1 cellular context compared by ENCODE assay signal in the genomic region with DNA sequence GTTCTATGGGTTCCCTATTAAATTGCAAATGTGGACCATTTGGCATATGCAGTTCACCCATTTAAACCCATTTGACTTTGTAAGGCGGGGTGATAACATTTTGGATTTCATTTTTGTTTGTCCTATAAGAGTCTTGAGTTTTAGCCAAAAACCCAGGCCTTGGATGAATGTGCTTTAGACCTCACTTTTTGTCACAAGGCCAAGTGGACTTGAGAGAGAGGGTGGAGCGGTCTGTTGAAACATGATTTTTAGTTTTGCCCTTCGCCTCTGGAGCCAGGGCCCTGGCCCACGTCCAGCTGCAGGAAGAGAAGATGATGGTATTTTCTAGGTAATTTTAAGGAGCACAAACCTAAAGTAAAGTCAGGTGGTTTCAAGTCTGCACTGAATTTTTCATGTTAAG.
TF ChIP-seq lines count a peak whose summit lies in the region.

No MANE protein-coding gene starts in this region.

TF ChIP-seq in GM23338, 12 proteins besides CTCF, POLR2A, EP300 and RAD21 (continued from another document):
- TF ChIP-seq, protein P1, sequence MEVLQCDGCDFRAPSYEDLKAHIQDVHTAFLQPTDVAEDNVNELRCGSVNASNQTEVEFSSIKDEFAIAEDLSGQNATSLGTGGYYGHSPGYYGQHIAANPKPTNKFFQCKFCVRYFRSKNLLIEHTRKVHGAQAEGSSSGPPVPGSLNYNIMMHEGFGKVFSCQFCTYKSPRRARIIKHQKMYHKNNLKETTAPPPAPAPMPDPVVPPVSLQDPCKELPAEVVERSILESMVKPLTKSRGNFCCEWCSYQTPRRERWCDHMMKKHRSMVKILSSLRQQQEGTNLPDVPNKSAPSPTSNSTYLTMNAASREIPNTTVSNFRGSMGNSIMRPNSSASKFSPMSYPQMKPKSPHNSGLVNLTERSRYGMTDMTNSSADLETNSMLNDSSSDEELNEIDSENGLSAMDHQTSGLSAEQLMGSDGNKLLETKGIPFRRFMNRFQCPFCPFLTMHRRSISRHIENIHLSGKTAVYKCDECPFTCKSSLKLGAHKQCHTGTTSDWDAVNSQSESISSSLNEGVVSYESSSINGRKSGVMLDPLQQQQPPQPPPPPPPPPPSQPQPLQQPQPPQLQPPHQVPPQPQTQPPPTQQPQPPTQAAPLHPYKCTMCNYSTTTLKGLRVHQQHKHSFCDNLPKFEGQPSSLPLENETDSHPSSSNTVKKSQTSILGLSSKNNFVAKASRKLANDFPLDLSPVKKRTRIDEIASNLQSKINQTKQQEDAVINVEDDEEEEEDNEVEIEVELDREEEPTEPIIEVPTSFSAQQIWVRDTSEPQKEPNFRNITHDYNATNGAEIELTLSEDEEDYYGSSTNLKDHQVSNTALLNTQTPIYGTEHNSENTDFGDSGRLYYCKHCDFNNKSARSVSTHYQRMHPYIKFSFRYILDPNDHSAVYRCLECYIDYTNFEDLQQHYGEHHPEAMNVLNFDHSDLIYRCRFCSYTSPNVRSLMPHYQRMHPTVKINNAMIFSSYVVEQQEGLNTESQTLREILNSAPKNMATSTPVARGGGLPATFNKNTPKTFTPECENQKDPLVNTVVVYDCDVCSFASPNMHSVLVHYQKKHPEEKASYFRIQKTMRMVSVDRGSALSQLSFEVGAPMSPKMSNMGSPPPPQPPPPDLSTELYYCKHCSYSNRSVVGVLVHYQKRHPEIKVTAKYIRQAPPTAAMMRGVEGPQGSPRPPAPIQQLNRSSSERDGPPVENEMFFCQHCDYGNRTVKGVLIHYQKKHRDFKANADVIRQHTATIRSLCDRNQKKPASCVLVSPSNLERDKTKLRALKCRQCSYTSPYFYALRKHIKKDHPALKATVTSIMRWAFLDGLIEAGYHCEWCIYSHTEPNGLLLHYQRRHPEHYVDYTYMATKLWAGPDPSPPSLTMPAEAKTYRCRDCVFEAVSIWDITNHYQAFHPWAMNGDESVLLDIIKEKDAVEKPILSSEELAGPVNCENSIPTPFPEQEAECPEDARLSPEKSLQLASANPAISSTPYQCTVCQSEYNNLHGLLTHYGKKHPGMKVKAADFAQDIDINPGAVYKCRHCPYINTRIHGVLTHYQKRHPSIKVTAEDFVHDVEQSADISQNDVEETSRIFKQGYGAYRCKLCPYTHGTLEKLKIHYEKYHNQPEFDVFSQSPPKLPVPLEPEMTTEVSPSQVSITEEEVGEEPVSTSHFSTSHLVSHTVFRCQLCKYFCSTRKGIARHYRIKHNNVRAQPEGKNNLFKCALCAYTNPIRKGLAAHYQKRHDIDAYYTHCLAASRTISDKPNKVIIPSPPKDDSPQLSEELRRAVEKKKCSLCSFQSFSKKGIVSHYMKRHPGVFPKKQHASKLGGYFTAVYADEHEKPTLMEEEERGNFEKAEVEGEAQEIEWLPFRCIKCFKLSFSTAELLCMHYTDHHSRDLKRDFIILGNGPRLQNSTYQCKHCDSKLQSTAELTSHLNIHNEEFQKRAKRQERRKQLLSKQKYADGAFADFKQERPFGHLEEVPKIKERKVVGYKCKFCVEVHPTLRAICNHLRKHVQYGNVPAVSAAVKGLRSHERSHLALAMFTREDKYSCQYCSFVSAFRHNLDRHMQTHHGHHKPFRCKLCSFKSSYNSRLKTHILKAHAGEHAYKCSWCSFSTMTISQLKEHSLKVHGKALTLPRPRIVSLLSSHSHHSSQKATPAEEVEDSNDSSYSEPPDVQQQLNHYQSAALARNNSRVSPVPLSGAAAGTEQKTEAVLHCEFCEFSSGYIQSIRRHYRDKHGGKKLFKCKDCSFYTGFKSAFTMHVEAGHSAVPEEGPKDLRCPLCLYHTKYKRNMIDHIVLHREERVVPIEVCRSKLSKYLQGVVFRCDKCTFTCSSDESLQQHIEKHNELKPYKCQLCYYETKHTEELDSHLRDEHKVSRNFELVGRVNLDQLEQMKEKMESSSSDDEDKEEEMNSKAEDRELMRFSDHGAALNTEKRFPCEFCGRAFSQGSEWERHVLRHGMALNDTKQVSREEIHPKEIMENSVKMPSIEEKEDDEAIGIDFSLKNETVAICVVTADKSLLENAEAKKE (CRISPR knock-in tag; IDR thresholded peaks at IDR 0.05) = no peak
